12 cellular contexts compared by ENCODE assay signal in genomic region chr3:14862661-14863230, GRCh38. TPM values are rescaled to one million over a fixed set of nuclear protein-coding genes. Genes with fewer than 3 reads are reported as not detected.
"Had no signal": no experiment of that assay in that cellular context is flagged by ENCODE, and none has a peak within 500 bp of the region (broad histone marks: within the 10 kb centered on the region; RNA-seq: fewer than 3 reads in every experiment).

No MANE protein-coding gene starts in this region.

- ATAC-seq: activated T-cell treated with anti-CD3 and anti-CD28 coated beads, Interleukin-2, amount 50 U/mL, for 72 hours; stimulated activated naive CD8-positive, alpha-beta T cell treated with anti-CD3 and anti-CD28 coated beads, Interleukin-15, amount 100 ng/mL, for 72 hours had no signal

- H3K27me3 ChIP-seq: cardiac muscle cell had no signal

- H3K36me3 ChIP-seq: cardiac muscle cell had no signal

- FAIRE-seq: frontal cortex, TTC549 had no signal

- H3K27ac ChIP-seq: cardiac muscle cell had no signal

- DNase-seq: activated CD4-positive, alpha-beta T cell treated with anti-CD3 and anti-CD28 coated beads, Interleukin-2, amount 50 U/mL, for 4 hours; activated T-cell treated with anti-CD3 and anti-CD28 coated beads, Interleukin-2, amount 50 U/mL, for 72 hours; amygdala; occipital lobe; stimulated activated CD4-positive, alpha-beta T cell treated with anti-CD3 and anti-CD28 coated beads, Interleukin-4, amount 100 ng/mL, for 1 hour; stimulated activated naive CD8-positive, alpha-beta T cell treated with anti-CD3 and anti-CD28 coated beads, Interleukin-15, amount 100 ng/mL, for 72 hours had no signal

- H3K4me3 ChIP-seq: cardiac muscle cell, skin epidermis had no signal

RNA-seq across cellular contexts. Expression of gene FGD5, which starts 44.0 kb away (rescaled TPM):
- total RNA-seq: activated CD8-positive, alpha-beta memory T cell treated with anti-CD3 and anti-CD28 coated beads for 36 hours; activated T-cell treated with anti-CD3 and anti-CD28 coated beads, Interleukin-2, amount 50 U/mL, for 72 hours had no signal
- polyA plus RNA-seq: neural cell had no signal
